ENCODE assay signal across 9 cellular contexts in genomic region chr10:7561216-7561893, GRCh38.
DNase-seq lines count a peak whose midpoint lies in the region; TF ChIP-seq lines count a peak whose summit lies in the region.
"Had no signal": no experiment of that assay in that cellular context is flagged by ENCODE, and none has a peak within 500 bp of the region (broad histone marks: within the 10 kb centered on the region; RNA-seq: fewer than 3 reads in every experiment).

No MANE protein-coding gene starts in this region.

- H3K36me3 ChIP-seq in NT2/D1 (ENCODE audit: insufficient read depth, insufficient read length, low read length) (no peaks in the 10 kb centered on the region), uterus (no peaks in the 10 kb centered on the region), mammary epithelial cell (ENCODE audit: insufficient read depth, low read length) (no peaks in the 10 kb centered on the region)

- peak overlapping the region; percentile 6 to 45 (median 41) for H3K4me3 Mint-ChIP-seq in nephron
- H3K4me3 Mint-ChIP-seq: T-helper 17 cell had no signal

- DNase-seq in NT2/D1 (ENCODE audit: low read depth, low spot score) (no peak), globus pallidus (ENCODE audit: low spot score) (peak; percentile 43), uterus (peak; percentile 68 to 81), mammary epithelial cell (no peak), DMS114 treated with DMSO at 0.1 percent for 48 hours (lab: John Stamatoyannopoulos, UW; ENCODE audit: unreplicated experiment) (no peak)
- DNase-seq in activated CD8-positive, alpha-beta memory T cell treated with anti-CD3 and anti-CD28 coated beads, Interleukin-2, amount 50 U/mL, for 48 hours: no peak
- DNase-seq: NCI-H226, T-helper 17 cell had no signal

- H4K20me1 ChIP-seq in mammary epithelial cell (ENCODE audit: insufficient read depth, low read length): no peaks in the 10 kb centered on the region

- H3K27me3 ChIP-seq in NT2/D1 (ENCODE audit: insufficient read depth, insufficient read length): no peaks in the 10 kb centered on the region
- H3K27me3 ChIP-seq in uterus: no peaks in the 10 kb centered on the region
- no peaks in the 10 kb centered on the region for H3K27me3 ChIP-seq in mammary epithelial cell (ENCODE audit: insufficient read depth, low read length)

- peaks cover 5% of the 10 kb centered on the region for H3K27me3 Mint-ChIP-seq in nephron (ENCODE audit: low read depth)

- H3K9me3 ChIP-seq in NT2/D1 (ENCODE audit: insufficient read depth, low read length) (no peaks in the 10 kb centered on the region), uterus (no peaks in the 10 kb centered on the region), mammary epithelial cell (replicated peaks; ENCODE audit: insufficient read depth, low read length) (peaks cover 3% of the 10 kb centered on the region)

- TF ChIP-seq CTCF in nephron (IDR thresholded peaks at IDR 0.05; ENCODE audit: unreplicated experiment in 3 of 3): no peak
- TF ChIP-seq CTCF in uterus (IDR thresholded peaks at IDR 0.05): no peak
- TF ChIP-seq CTCF in mammary epithelial cell (conservative IDR thresholded peaks at IDR 0.05 in 1 of 2, IDR thresholded peaks at IDR 0.05 in 1 of 2; ENCODE audit: extremely low read depth in 1 of 2, insufficient read depth in 1 of 2, low read depth in 1 of 2, low read length in 2 of 2): no peak

- dilution Hi-C loops in mammary epithelial cell (cut with HindIII; ENCODE audit: low sequenced_read_pairs): loop anchor here (5.0 kb wide), 2 partner anchors 84 to 86 kb away; no protein-coding TSS in a partner anchor

- no peak overlapping the region for H3K4me3 ChIP-seq in NT2/D1 (ENCODE audit: insufficient read length, low read depth)
- H3K4me3 ChIP-seq in uterus: no peak overlapping the region
- H3K4me3 ChIP-seq in mammary epithelial cell (replicated peaks in 1 of 3; ENCODE audit: insufficient read depth in 1 of 3, low read depth in 2 of 3, low read length in 3 of 3): no peak overlapping the region

- no peak for TF ChIP-seq POLR2A in uterus (IDR thresholded peaks at IDR 0.05)

- CTCF ChIA-PET in mammary epithelial cell (lab: Charles Lee; ENCODE audit: low non-redundant PET): no interaction called here

- peak overlapping the region; percentile 42 for H3K9ac ChIP-seq in NT2/D1 (ENCODE audit: insufficient read length, low read depth)
- no peak overlapping the region for H3K9ac ChIP-seq in mammary epithelial cell (ENCODE audit: insufficient read depth, low read length)

- no peaks in the 10 kb centered on the region for H3K9me3 Mint-ChIP-seq in nephron

- H3K27ac Mint-ChIP-seq in nephron: peak overlapping the region; percentile 62 to 67 (median 63)
- H3K27ac Mint-ChIP-seq: T-helper 17 cell had no signal

- no TSS peak for BruUV-seq in mammary epithelial cell (replicated peaks; lab: Mats Ljungman, UMichigan)

- WGBS in mammary epithelial cell (ENCODE audit: low coverage, missing lambda C conversion rate): 36% methylated on average over 18 of the region's 19 CpGs

- peak overlapping the region; percentile 68 to 72 for H3K27ac ChIP-seq in uterus
- H3K27ac ChIP-seq in mammary epithelial cell (ENCODE audit: insufficient read depth, low read depth, low read length): no peak overlapping the region

- H3K79me2 ChIP-seq in mammary epithelial cell (ENCODE audit: insufficient read depth, low read length): no peaks in the 10 kb centered on the region

- intact Hi-C loops in uterus (cut with DNase I; ENCODE audit: low total_unique reads) (no loop called here), mammary epithelial cell (cut with micrococcal nuclease) (no loop called here)

- H3K4me2 ChIP-seq in mammary epithelial cell (ENCODE audit: insufficient read depth, low read depth, low read length): no peak overlapping the region

- H3K36me3 Mint-ChIP-seq in nephron (ENCODE audit: low read depth): no peaks in the 10 kb centered on the region

- in situ Hi-C loops in mammary epithelial cell (cut with MboI; ENCODE audit: low sequenced_read_pairs in 2 of 2): no loop called here

- H3K4me1 ChIP-seq in NT2/D1 (ENCODE audit: insufficient read depth, insufficient read length) (peaks cover 8% of the 10 kb centered on the region), uterus (peaks cover 0 to 8% of the 10 kb centered on the region in 2 donors), mammary epithelial cell (ENCODE audit: insufficient read depth, low read length) (no peaks in the 10 kb centered on the region)

- H3K4me1 Mint-ChIP-seq in nephron: peaks cover 37% of the 10 kb centered on the region

- no peak overlapping the region for H2AFZ ChIP-seq in mammary epithelial cell (ENCODE audit: low read depth, low read length)

Comparison
In these comparisons a context has a peak if more than half of its experiments do, and no peak if none do; other contexts are left out.
1. DNase-seq: peak in globus pallidus (single experiment) and uterus (2 of 2); none in NT2/D1 (single experiment), activated CD8-positive, alpha-beta memory T cell treated with anti-CD3 and anti-CD28 coated beads, Interleukin-2, amount 50 U/mL, for 48 hours (single experiment), mammary epithelial cell (single experiment) and DMS114 treated with DMSO at 0.1 percent for 48 hours (single experiment).